ENCODE assay signal across 8 cellular contexts in the genomic region with DNA sequence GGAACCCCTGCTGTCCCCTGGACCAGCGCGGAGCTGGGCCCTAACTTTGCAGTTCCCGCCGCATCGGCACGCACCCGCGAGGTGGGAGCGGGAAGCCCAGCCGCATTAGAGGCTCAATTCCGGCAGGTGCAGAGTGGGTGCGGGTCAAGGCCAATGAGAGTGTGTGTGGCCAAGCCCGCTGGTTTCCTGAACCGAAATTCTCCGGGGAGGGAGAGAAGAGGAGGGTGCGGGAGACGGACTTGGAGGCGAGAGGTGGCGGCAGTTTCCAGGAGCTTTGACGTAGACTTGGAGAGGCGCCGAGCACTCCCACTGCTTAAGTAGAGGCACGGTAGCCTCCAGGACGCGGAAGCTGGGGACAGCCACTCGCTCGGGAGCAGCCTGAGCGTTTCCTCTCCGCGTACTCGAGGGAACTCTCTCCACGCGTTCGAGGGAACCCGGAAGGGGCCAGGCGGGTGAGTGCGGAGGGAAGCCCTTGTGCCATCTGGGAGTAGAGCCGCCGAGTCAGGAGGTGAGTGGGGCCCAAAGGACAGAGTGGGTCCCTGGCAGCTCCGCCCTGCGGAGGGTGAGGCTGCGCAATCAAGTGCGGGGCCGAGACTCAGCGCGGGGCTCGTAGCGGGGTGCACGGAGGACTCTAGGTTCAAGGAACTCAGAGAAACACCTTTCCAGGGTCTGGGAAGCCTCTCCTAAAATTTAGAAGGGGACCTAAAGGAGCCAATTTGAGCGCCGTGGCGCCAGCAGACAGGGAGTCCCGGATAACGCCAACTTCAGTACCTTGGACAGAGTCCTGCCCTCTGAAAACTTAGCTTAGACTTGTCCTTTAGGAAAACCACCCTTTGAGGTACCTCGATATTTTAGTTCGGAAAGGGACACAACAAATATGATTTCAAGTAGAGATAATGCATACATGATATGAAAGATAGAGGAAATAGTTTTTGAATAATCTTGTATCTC. TPM values are rescaled to one million over a fixed set of nuclear protein-coding genes. Genes with fewer than 3 reads are reported as not detected.
DNase-seq lines count a peak whose midpoint lies in the region; ATAC-seq and TF ChIP-seq lines count a peak whose summit lies in the region.

A gene (plus strand): TSS at position 413 of the 951 bp plus-strand sequence. CDS start 1,750 bp downstream, outside the sequence.

- peaks cover 29% of the 10 kb centered on the region for H3K27me3 Mint-ChIP-seq in type B pancreatic cell

- H3K4me1 ChIP-seq in HUES48 (ENCODE audit: control insufficient read depth, insufficient read depth, low read length) (peaks cover 5% of the 10 kb centered on the region; the same call in 1 of the 2 replicates), adrenal gland (replicated peaks in 1 of 2) (peaks cover 0 to 3% of the 10 kb centered on the region in 2 donors), iPS-15b (ENCODE audit: control insufficient read depth, insufficient read depth, low read length) (no peaks in the 10 kb centered on the region), PC-9 (replicated peaks; ENCODE audit: insufficient read depth) (peaks cover 21% of the 10 kb centered on the region)

- peak within 1 kb of the TSS; percentile 73 for H3K4me3 ChIP-seq in HUES48 (ENCODE audit: low read depth, low read length)
- no peak within 1 kb of the TSS for H3K4me3 ChIP-seq in adrenal gland
- peak within 1 kb of the TSS; percentile 74 for H3K4me3 ChIP-seq in iPS-15b (ENCODE audit: low read depth, low read length)
- no peak within 1 kb of the TSS for H3K4me3 ChIP-seq in PC-9

- H3K9me3 ChIP-seq in HUES48 (ENCODE audit: control insufficient read depth, insufficient read depth, low read length) (no peaks in the 10 kb centered on the region), adrenal gland (replicated peaks in 1 of 3) (no peaks in the 10 kb centered on the region), iPS-15b (ENCODE audit: control insufficient read depth, insufficient read depth, low read length) (no peaks in the 10 kb centered on the region), PC-9 (ENCODE audit: insufficient read depth, low read depth) (no peaks in the 10 kb centered on the region)

- no peak for ATAC-seq in HG03045 (IDR thresholded peaks at IDR 0.05; ENCODE audit: unreplicated experiment)

- H3K9ac ChIP-seq in HUES48 (ENCODE audit: low read depth, low read length): no peak within 1 kb of the TSS
- H3K9ac ChIP-seq in iPS-15b (ENCODE audit: low read depth, low read length): no peak within 1 kb of the TSS

- H3K4me1 Mint-ChIP-seq in type B pancreatic cell (ENCODE audit: unreplicated experiment): no peaks in the 10 kb centered on the region

- H3K27me3 ChIP-seq in HUES48 (ENCODE audit: control insufficient read depth, insufficient read depth, low read length) (peaks cover 67% of the 10 kb centered on the region), adrenal gland (peaks cover 31% of the 10 kb centered on the region), iPS-15b (ENCODE audit: control insufficient read depth, insufficient read depth, low read length) (peaks cover 75% of the 10 kb centered on the region), PC-9 (ENCODE audit: insufficient read depth, low read depth) (no peaks in the 10 kb centered on the region)

- TF ChIP-seq CTCF in adrenal gland (IDR thresholded peaks at IDR 0.05): no peak
- no peak for TF ChIP-seq CTCF in type B pancreatic cell (conservative IDR thresholded peaks at IDR 0.05)
- TF ChIP-seq CTCF in PC-9 (conservative IDR thresholded peaks at IDR 0.05): no peak

- H3K27ac Mint-ChIP-seq in type B pancreatic cell: no peak within 1 kb of the TSS

- H3K4me2 ChIP-seq in PC-9: no peak within 1 kb of the TSS

- no peaks in the 10 kb centered on the region for H3K79me2 ChIP-seq in PC-9 (ENCODE audit: low read depth)

- H3K27ac ChIP-seq in HUES48 (ENCODE audit: low read depth, low read length): no peak within 1 kb of the TSS
- H3K27ac ChIP-seq in adrenal gland: no peak within 1 kb of the TSS
- H3K27ac ChIP-seq in PC-9: no peak within 1 kb of the TSS

- TF ChIP-seq POLR2A in adrenal gland (IDR thresholded peaks at IDR 0.05): no peak

- H3K4me3 Mint-ChIP-seq in type B pancreatic cell: peak within 1 kb of the TSS; percentile 60

- whole genome bisulfite sequencing in adrenal gland, 4 donors: 4 to 6% (median 4%) methylated on average over 28 to 56 of the region's 56 CpGs

- intact Hi-C loops in adrenal gland (cut with DNase I): no loop called here
- intact Hi-C loops in PC-9 (cut with micrococcal nuclease; ENCODE audit: unreplicated experiment): no loop called here

- no peak within 1 kb of the TSS for H2AFZ ChIP-seq in PC-9

- DNase-seq in DMS153 (lab: John Stamatoyannopoulos, UW): peak; percentile 29
- peak in 6 of 7 donors; percentile 33 to 62 (median 52) for DNase-seq in adrenal gland
- peak; percentile 73 for DNase-seq in type B pancreatic cell (ENCODE audit: extremely low spot score, unreplicated experiment)
- no peak for DNase-seq in NCI-H2081 (lab: John Stamatoyannopoulos, UW)
- DNase-seq in PC-9: no peak

- BruUV-seq in PC-9 (replicated peaks; lab: Mats Ljungman, UMichigan): no TSS peak

- H3K36me3 ChIP-seq in HUES48 (ENCODE audit: control insufficient read depth, insufficient read depth, low read length) (no peaks in the 10 kb centered on the region), adrenal gland (replicated peaks in 1 of 2) (no peaks in the 10 kb centered on the region), iPS-15b (ENCODE audit: control insufficient read depth, insufficient read depth, low read length) (no peaks in the 10 kb centered on the region), PC-9 (ENCODE audit: low read depth) (no peaks in the 10 kb centered on the region)

- no peaks in the 10 kb centered on the region for H3K36me3 Mint-ChIP-seq in type B pancreatic cell

- H3K9me2 ChIP-seq in PC-9 (ENCODE audit: insufficient read depth): no peaks in the 10 kb centered on the region

- no peaks in the 10 kb centered on the region for H3K9me3 Mint-ChIP-seq in type B pancreatic cell

- POLR2A ChIA-PET in PC-9 (lab: Charles Lee; ENCODE audit: unreplicated experiment): no interaction called here

- H4K20me1 ChIP-seq in PC-9 (ENCODE audit: insufficient read depth): no peaks in the 10 kb centered on the region

- no peaks in the 10 kb centered on the region for H3F3A ChIP-seq in PC-9 (ENCODE audit: insufficient read depth, low read depth)

- CTCF ChIA-PET in PC-9 (lab: Charles Lee): no interaction called here

RNA-seq across cellular contexts. Expression of the gene that starts here (rescaled TPM):
- total RNA-seq in adrenal gland (not detected), type B pancreatic cell (ENCODE audit: low replicate concordance) (not detected in 2 replicates), PC-9 (2021) (not detected in 2 replicates)
- not detected for polyA plus RNA-seq in adrenal gland

Comparison
In these comparisons a context has a peak if more than half of its experiments do, and no peak if none do; other contexts are left out.
1. Peak in DNase-seq in adrenal gland; RNA of the gene not detected or under 1 TPM.
2. Peak in DNase-seq in type B pancreatic cell; RNA of the gene not detected or under 1 TPM.
3. H3K4me3 ChIP-seq: peak in HUES48 (single experiment) and iPS-15b (single experiment); none in adrenal gland (0 of 4) and PC-9 (single experiment).